8 cellular contexts compared by ENCODE assay signal in genomic region chr1:28885472-28885877, GRCh38. TPM values are rescaled to one million over a fixed set of nuclear protein-coding genes. Genes with fewer than 3 reads are reported as not detected.
DNase-seq lines count a peak whose midpoint lies in the region; ATAC-seq lines count a peak whose summit lies in the region.

No MANE protein-coding gene starts in this region.

- peaks cover 32% of the 10 kb centered on the region for H3K4me1 ChIP-seq in mesenchymal stem cell (ENCODE audit: control insufficient read depth, insufficient read depth, low read depth, low read length)

- H3K14ac ChIP-seq in mesenchymal stem cell (ENCODE audit: low read length in 2 of 2): no peak overlapping the region

- no peak overlapping the region for H2AFZ ChIP-seq in mesenchymal stem cell (ENCODE audit: low read depth, low read length)

- no peaks in the 10 kb centered on the region for H3K9me3 ChIP-seq in mesenchymal stem cell (ENCODE audit: control insufficient read depth, low read length)

- H3K36me3 Mint-ChIP-seq in stimulated activated naive CD8-positive, alpha-beta T cell treated with anti-CD3 and anti-CD28 coated beads, Interleukin-15, Interleukin-2, amounts not matched to agents 100 ng/mL and 50 ng/mL, for 24 hours (ENCODE audit: low read depth): no peaks in the 10 kb centered on the region
- no peaks in the 10 kb centered on the region for H3K36me3 Mint-ChIP-seq in activated T-helper 2 cell treated with anti-CD3 and anti-CD28 coated beads, Interferon-gamma antibody, Interleukin-2, Interleukin-4, amounts not matched to agents 10 μg/mL and 5 μg/mL and 100 μg/mL, durations not matched to agents 14 hours and 24 hours and 36 hours (ENCODE audit: low read depth)

- H3K4me3 Mint-ChIP-seq in stimulated activated naive CD8-positive, alpha-beta T cell treated with anti-CD3 and anti-CD28 coated beads, Interleukin-15, Interleukin-2, amounts not matched to agents 100 ng/mL and 50 ng/mL, for 24 hours: no peak overlapping the region
- H3K4me3 Mint-ChIP-seq in activated T-helper 2 cell treated with anti-CD3 and anti-CD28 coated beads, Interferon-gamma antibody, Interleukin-2, Interleukin-4, amounts not matched to agents 10 μg/mL and 5 μg/mL and 100 μg/mL, durations not matched to agents 14 hours and 24 hours and 36 hours (ENCODE audit: low read depth): peak overlapping the region; percentile 13

- no peak for ATAC-seq in stimulated activated naive CD8-positive, alpha-beta T cell treated with anti-CD3 and anti-CD28 coated beads, Interleukin-15, Interleukin-2, amounts not matched to agents 100 U/mL and 50 U/mL, for 24 hours
- no peak for ATAC-seq in HG02885 (IDR thresholded peaks at IDR 0.05; ENCODE audit: poor library complexity, unreplicated experiment)

- no peak overlapping the region for H2BK5ac ChIP-seq in mesenchymal stem cell (ENCODE audit: low read depth, low read length, poor library complexity, severe bottlenecking)

- H3K4me2 ChIP-seq in mesenchymal stem cell (ENCODE audit: low read length, poor library complexity, severe bottlenecking): no peak overlapping the region

- peak overlapping the region; percentile 63 for H3K27ac Mint-ChIP-seq in stimulated activated naive CD8-positive, alpha-beta T cell treated with anti-CD3 and anti-CD28 coated beads, Interleukin-15, Interleukin-2, amounts not matched to agents 100 ng/mL and 50 ng/mL, for 24 hours
- peak overlapping the region; percentile 92 for H3K27ac Mint-ChIP-seq in activated T-helper 2 cell treated with anti-CD3 and anti-CD28 coated beads, Interferon-gamma antibody, Interleukin-2, Interleukin-4, amounts not matched to agents 10 μg/mL and 5 μg/mL and 100 μg/mL, durations not matched to agents 14 hours and 24 hours and 36 hours

- H3K79me1 ChIP-seq in mesenchymal stem cell (replicated peaks; ENCODE audit: low read length, poor library complexity, severe bottlenecking): peaks cover 8% of the 10 kb centered on the region

- peaks cover 65% of the 10 kb centered on the region for H3K4me1 Mint-ChIP-seq in stimulated activated naive CD8-positive, alpha-beta T cell treated with anti-CD3 and anti-CD28 coated beads, Interleukin-15, Interleukin-2, amounts not matched to agents 100 ng/mL and 50 ng/mL, for 24 hours (ENCODE audit: low read depth)
- H3K4me1 Mint-ChIP-seq in activated T-helper 2 cell treated with anti-CD3 and anti-CD28 coated beads, Interferon-gamma antibody, Interleukin-2, Interleukin-4, amounts not matched to agents 10 μg/mL and 5 μg/mL and 100 μg/mL, durations not matched to agents 14 hours and 24 hours and 36 hours (ENCODE audit: low read depth): peaks cover 44% of the 10 kb centered on the region

- no peak overlapping the region for H4K8ac ChIP-seq in mesenchymal stem cell (ENCODE audit: low read length)

- H3K9ac ChIP-seq in mesenchymal stem cell (ENCODE audit: low read length): no peak overlapping the region

- H2AK5ac ChIP-seq in mesenchymal stem cell (ENCODE audit: low read length, severe bottlenecking): peak overlapping the region; percentile 19

- peaks cover 0 to 2% of the 10 kb centered on the region in 2 experiments for H3K27me3 ChIP-seq in mesenchymal stem cell (ENCODE audit: control insufficient read depth in 1 of 2, insufficient read depth in 1 of 2, low read length in 2 of 2)

- no peak overlapping the region for H2BK120ac ChIP-seq in mesenchymal stem cell (ENCODE audit: low read depth, low read length)

- H4K91ac ChIP-seq in mesenchymal stem cell (ENCODE audit: low read length): no peak overlapping the region

- H3K4me3 ChIP-seq in mesenchymal stem cell (ENCODE audit: insufficient read depth in 1 of 2, low read depth in 1 of 2, low read length in 2 of 2): no peak overlapping the region

- no peak overlapping the region for H2BK15ac ChIP-seq in mesenchymal stem cell (ENCODE audit: low read depth, poor library complexity, severe bottlenecking)

- H3K18ac ChIP-seq in mesenchymal stem cell (ENCODE audit: low read depth in 1 of 2, low read length in 2 of 2): no peak overlapping the region

- H3K4ac ChIP-seq in mesenchymal stem cell (ENCODE audit: low read depth in 1 of 2, low read length in 2 of 2): peak overlapping the region in 1 of 2 experiments; percentile 20

- no peak overlapping the region for H3K27ac ChIP-seq in mesenchymal stem cell (ENCODE audit: low read length, poor library complexity, severe bottlenecking)

- peaks cover 0 to 5% of the 10 kb centered on the region in 2 experiments for H3K36me3 ChIP-seq in mesenchymal stem cell (ENCODE audit: control insufficient read depth in 1 of 2, insufficient read depth in 2 of 2, low read depth in 1 of 2, low read length in 2 of 2)

- peak overlapping the region; percentile 15 to 84 for H2BK12ac ChIP-seq in mesenchymal stem cell (ENCODE audit: low read length in 2 of 2)

- no peak overlapping the region for H3K23ac ChIP-seq in mesenchymal stem cell (ENCODE audit: low read length in 2 of 2)

- intact Hi-C loops in activated T-helper 2 cell treated with anti-CD3 and anti-CD28 coated beads, Interferon-gamma antibody, Interleukin-2, Interleukin-4, amounts not matched to agents 10 μg/mL and 5 μg/mL and 100 μg/mL, durations not matched to agents 14 hours and 24 hours and 36 hours (cut with micrococcal nuclease): loop anchor here (1.0 to 5.0 kb wide), 3 partner anchors 41 to 243 kb away; partner anchors contain the start of gene TAF12

- WGBS in mesenchymal stem cell: 72% methylated on average over 6 of the region's 7 CpGs

- no peak for DNase-seq in stimulated activated naive CD8-positive, alpha-beta T cell treated with anti-CD3 and anti-CD28 coated beads, Interleukin-15, Interleukin-2, amounts not matched to agents 100 U/mL and 50 U/mL, for 24 hours
- no peak for DNase-seq in activated T-helper 2 cell treated with anti-CD3 and anti-CD28 coated beads, Interferon-gamma antibody, Interleukin-2, Interleukin-4, amounts not matched to agents 10 μg/mL and 5 μg/mL and 100 μg/mL, durations not matched to agents 14 hours and 24 hours and 36 hours (ENCODE audit: low spot score)
- no peak for DNase-seq in mesenchymal stem cell
- DNase-seq in NCI-H2196 (lab: John Stamatoyannopoulos, UW; ENCODE audit: unreplicated experiment): no peak
- DNase-seq in GM19238 (ENCODE audit: insufficient read length, low spot score): no peak
- DNase-seq in AML-193 (lab: John Stamatoyannopoulos, UW): no peak

- H3K9me3 Mint-ChIP-seq in stimulated activated naive CD8-positive, alpha-beta T cell treated with anti-CD3 and anti-CD28 coated beads, Interleukin-15, Interleukin-2, amounts not matched to agents 100 ng/mL and 50 ng/mL, for 24 hours: no peaks in the 10 kb centered on the region
- no peaks in the 10 kb centered on the region for H3K9me3 Mint-ChIP-seq in activated T-helper 2 cell treated with anti-CD3 and anti-CD28 coated beads, Interferon-gamma antibody, Interleukin-2, Interleukin-4, amounts not matched to agents 10 μg/mL and 5 μg/mL and 100 μg/mL, durations not matched to agents 14 hours and 24 hours and 36 hours

- H3K27me3 Mint-ChIP-seq in stimulated activated naive CD8-positive, alpha-beta T cell treated with anti-CD3 and anti-CD28 coated beads, Interleukin-15, Interleukin-2, amounts not matched to agents 100 ng/mL and 50 ng/mL, for 24 hours: no peaks in the 10 kb centered on the region
- no peaks in the 10 kb centered on the region for H3K27me3 Mint-ChIP-seq in activated T-helper 2 cell treated with anti-CD3 and anti-CD28 coated beads, Interferon-gamma antibody, Interleukin-2, Interleukin-4, amounts not matched to agents 10 μg/mL and 5 μg/mL and 100 μg/mL, durations not matched to agents 14 hours and 24 hours and 36 hours (ENCODE audit: low read depth)

RNA-seq across cellular contexts. Expression of gene EPB41, which starts 28.9 kb away (rescaled TPM):
- total RNA-seq in activated T-helper 2 cell treated with anti-CD3 and anti-CD28 coated beads, Interferon-gamma antibody, Interleukin-2, Interleukin-4, amounts not matched to agents 10 μg/mL and 5 μg/mL and 100 μg/mL, durations not matched to agents 14 hours and 24 hours and 36 hours: 62.6 and 68.0 TPM in 2 replicates
- 4.3 TPM for polyA plus RNA-seq in mesenchymal stem cell (2013, experiment 1 of 2)
- polyA plus RNA-seq in mesenchymal stem cell (2013, experiment 2 of 2): 4.4 TPM
